7 cellular contexts compared by ENCODE assay signal in genomic region chr17:4790705-4791088, GRCh38. TPM values are rescaled to one million over a fixed set of nuclear protein-coding genes. Genes with fewer than 3 reads are reported as not detected.
DNase-seq lines count a peak whose midpoint lies in the region; ATAC-seq and TF ChIP-seq lines count a peak whose summit lies in the region.

No MANE protein-coding gene starts in this region.

- H3K27ac ChIP-seq in HUES48 (ENCODE audit: low read depth, low read length) (no peak overlapping the region), iPS-20b (ENCODE audit: low read length) (no peak overlapping the region), stomach (peak overlapping the region; percentile 94 to 99 (median 98))

- H3K9me3 ChIP-seq in HUES48 (ENCODE audit: control insufficient read depth, insufficient read depth, low read length): no peaks in the 10 kb centered on the region
- H3K9me3 ChIP-seq in iPS-20b (ENCODE audit: insufficient read depth, low read depth, low read length): no peaks in the 10 kb centered on the region
- no peaks in the 10 kb centered on the region for H3K9me3 ChIP-seq in stomach

- intact Hi-C loops in stomach (cut with DNase I; ENCODE audit: low total_unique reads): no loop called here

- H3K9me3 Mint-ChIP-seq in activated naive CD8-positive, alpha-beta T cell (ENCODE audit: low read depth): no peaks in the 10 kb centered on the region

- peaks cover 10% of the 10 kb centered on the region for H3K27me3 Mint-ChIP-seq in activated naive CD8-positive, alpha-beta T cell

- peaks cover 21% of the 10 kb centered on the region for H3K4me1 ChIP-seq in HUES48 (ENCODE audit: control insufficient read depth, insufficient read depth, low read length)
- peaks cover 3% of the 10 kb centered on the region; the same call in 1 of the 2 replicates for H3K4me1 ChIP-seq in iPS-20b (ENCODE audit: insufficient read depth, low read length)
- peaks cover 36 to 51% (median 45%) of the 10 kb centered on the region in 4 donors for H3K4me1 ChIP-seq in stomach

- TF ChIP-seq EP300 in stomach (IDR thresholded peaks at IDR 0.05): no peak

- peak overlapping the region; percentile 92 for H3K4me3 Mint-ChIP-seq in activated naive CD8-positive, alpha-beta T cell

- DNase-seq in stomach: no peak
- DNase-seq in HuH-7 (ENCODE audit: low spot score): no peak
- no peak for DNase-seq in GM19238 (ENCODE audit: insufficient read length, low spot score)

- no peak for TF ChIP-seq CTCF in stomach (IDR thresholded peaks at IDR 0.05)

- H3K4me1 Mint-ChIP-seq in activated naive CD8-positive, alpha-beta T cell (ENCODE audit: low read depth): peaks cover 25% of the 10 kb centered on the region

- H3K27me3 ChIP-seq in HUES48 (ENCODE audit: control insufficient read depth, insufficient read depth, low read length) (peaks cover 67% of the 10 kb centered on the region), iPS-20b (ENCODE audit: insufficient read depth, low read length) (peaks cover 69% of the 10 kb centered on the region), stomach (peaks cover 0 to 15% (median 7%) of the 10 kb centered on the region in 3 donors)

- H3K36me3 ChIP-seq in HUES48 (ENCODE audit: control insufficient read depth, insufficient read depth, low read length) (no peaks in the 10 kb centered on the region), iPS-20b (ENCODE audit: insufficient read depth, low read depth, low read length) (no peaks in the 10 kb centered on the region), stomach (no peaks in the 10 kb centered on the region)

- H3K4me3 ChIP-seq in HUES48 (ENCODE audit: low read depth, low read length) (peak overlapping the region; percentile 60), iPS-20b (ENCODE audit: low read length) (peak overlapping the region; percentile 77), stomach (peak overlapping the region; percentile 54 to 76 (median 66))

- no peak for ATAC-seq in HG03469 (IDR thresholded peaks at IDR 0.05; ENCODE audit: unreplicated experiment)

- no peak for TF ChIP-seq POLR2A in stomach (IDR thresholded peaks at IDR 0.05)

- peak overlapping the region; percentile 92 for H3K27ac Mint-ChIP-seq in activated naive CD8-positive, alpha-beta T cell

- H3K36me3 Mint-ChIP-seq in activated naive CD8-positive, alpha-beta T cell: no peaks in the 10 kb centered on the region

- H3K9ac ChIP-seq in HUES48 (ENCODE audit: low read depth, low read length): no peak overlapping the region
- H3K9ac ChIP-seq in iPS-20b (ENCODE audit: low read depth, low read length): peak overlapping the region; percentile 41; the same call in 1 of the 2 replicates

- WGBS in stomach, 5 donors: 19 to 52% (median 33%) methylated on average over 7 of the region's 7 CpGs

RNA-seq across cellular contexts. Expression of gene GLTPD2, which starts 1.9 kb away (rescaled TPM):
- not detected for total RNA-seq in stomach
- under 1 TPM in 1 of 3 donors, not detected in 2; 0.15 TPM for polyA plus RNA-seq in stomach

RNA-seq across cellular contexts. Expression of gene VMO1, which starts 4.5 kb away (rescaled TPM):
- 1 to 10 TPM in 2 of 5 donors, not detected in 3; 1.5 to 2.3 TPM for total RNA-seq in stomach
- 1 to 10 TPM; 1.4 to 3.0 (median 2.7) TPM for polyA plus RNA-seq in stomach

RNA-seq across cellular contexts. Expression of gene PSMB6, which starts 5.3 kb away (rescaled TPM):
- 100 to 1,000 TPM in 2 of 5 donors, 10 to 100 TPM in 3; 60.2 to 118 (median 80.5) TPM for total RNA-seq in stomach
- polyA plus RNA-seq in stomach: 100 to 1,000 TPM; 187 to 200 (median 187) TPM

RNA-seq across cellular contexts. Expression of gene PLD2, which starts 16.3 kb away (rescaled TPM):
- total RNA-seq in stomach: 100 to 1,000 TPM in 2 of 5 donors, 10 to 100 TPM in 3; 14.5 to 123 (median 34.1) TPM
- polyA plus RNA-seq in stomach: 10 to 100 TPM; 10.3 to 28.7 (median 10.8) TPM

Comparison
In these comparisons a context has a peak if more than half of its experiments do, and no peak if none do; other contexts are left out.
1. H3K27ac ChIP-seq: peak in stomach (5 of 5); none in HUES48 (single experiment) and iPS-20b (single experiment).
2. Peak in every context shown above with its lines, with median percentiles within 50 percentile points of each other: H3K4me3 ChIP-seq.